Comparison of ENCODE assay signal across 20 cellular contexts in genomic region chr16:21649196-21649595, GRCh38. TPM values are rescaled to one million over a fixed set of nuclear protein-coding genes. Genes with fewer than 3 reads are reported as not detected.
DNase-seq lines count a peak whose midpoint lies in the region; ATAC-seq and TF ChIP-seq lines count a peak whose summit lies in the region.
"Had no signal": no experiment of that assay in that cellular context is flagged by ENCODE, and none has a peak within 500 bp of the region (broad histone marks: within the 10 kb centered on the region; RNA-seq: fewer than 3 reads in every experiment).

No MANE protein-coding gene starts in this region.

- no peak for DNase-seq in activated naive CD4-positive, alpha-beta T cell treated with anti-CD3 and anti-CD28 coated beads, Interleukin-2, amount 10 ng/mL, durations not matched to agents 7 days and 5 days
- no peak for DNase-seq in activated naive CD4-positive, alpha-beta T cell (lab: John Stamatoyannopoulos, UW)
- no peak for DNase-seq in CD8-positive, alpha-beta memory T cell
- DNase-seq in central memory CD8-positive, alpha-beta T cell (ENCODE audit: low spot score in 2 of 2): no peak
- DNase-seq in spleen (no peak), progenitor cell of endocrine pancreas (ENCODE audit: low spot score, unreplicated experiment) (no peak), NCI-H146 (lab: John Stamatoyannopoulos, UW) (no peak), NCI-H2196 treated with DMSO at 0.1 percent for 48 hours (lab: John Stamatoyannopoulos, UW; ENCODE audit: unreplicated experiment) (no peak)
- DNase-seq: BE2C, DMS79, KG1, NCI-H1436, NCI-H2029, NCI-H2171 treated with DMSO at 0.1 percent for 48 hours, NCI-H446 treated with DMSO at 0.1 percent for 48 hours, NCI-H69, Peyer's patch had no signal

- no peak overlapping the region for H3K4me3 Mint-ChIP-seq in activated naive CD4-positive, alpha-beta T cell treated with anti-CD3 and anti-CD28 coated beads, Interleukin-2, amount 10 ng/mL, durations not matched to agents 7 days and 5 days
- H3K4me3 Mint-ChIP-seq in CD8-positive, alpha-beta memory T cell: peak overlapping the region in 1 of 7 donors; percentile 73
- no peak overlapping the region for H3K4me3 Mint-ChIP-seq in central memory CD8-positive, alpha-beta T cell
- no peak overlapping the region for H3K4me3 Mint-ChIP-seq in progenitor cell of endocrine pancreas (ENCODE audit: low read depth)

- H3K27me3 ChIP-seq in CD8-positive, alpha-beta memory T cell (ENCODE audit: insufficient read depth, low read length, poor library complexity, severe bottlenecking): no peaks in the 10 kb centered on the region
- no peaks in the 10 kb centered on the region for H3K27me3 ChIP-seq in spleen (replicated peaks in 1 of 7)
- H3K27me3 ChIP-seq: BE2C, Peyer's patch, SJSA1 had no signal

- peak overlapping the region; percentile 95 for H3K27ac Mint-ChIP-seq in activated naive CD4-positive, alpha-beta T cell treated with anti-CD3 and anti-CD28 coated beads, Interleukin-2, amount 10 ng/mL, durations not matched to agents 7 days and 5 days
- H3K27ac Mint-ChIP-seq in CD8-positive, alpha-beta memory T cell: peak overlapping the region in 5 of 8 donors; percentile 52 to 96 (median 85)
- peak overlapping the region; percentile 22 for H3K27ac Mint-ChIP-seq in central memory CD8-positive, alpha-beta T cell (ENCODE audit: low read depth)
- H3K27ac Mint-ChIP-seq in progenitor cell of endocrine pancreas: no peak overlapping the region

- POLR2A ChIA-PET in CD8-positive, alpha-beta memory T cell (lab: Charles Lee): no interaction called here

- H3K36me3 ChIP-seq in CD8-positive, alpha-beta memory T cell (ENCODE audit: insufficient read depth, low read length): no peaks in the 10 kb centered on the region
- H3K36me3 ChIP-seq in spleen: peaks cover 0 to 52% (median under 1%) of the 10 kb centered on the region in 6 donors
- H3K36me3 ChIP-seq: BE2C, Peyer's patch had no signal

- no peaks in the 10 kb centered on the region for H3K9me3 Mint-ChIP-seq in activated naive CD4-positive, alpha-beta T cell treated with anti-CD3 and anti-CD28 coated beads, Interleukin-2, amount 10 ng/mL, durations not matched to agents 7 days and 5 days
- no peaks in the 10 kb centered on the region for H3K9me3 Mint-ChIP-seq in CD8-positive, alpha-beta memory T cell
- H3K9me3 Mint-ChIP-seq in central memory CD8-positive, alpha-beta T cell: no peaks in the 10 kb centered on the region
- no peaks in the 10 kb centered on the region for H3K9me3 Mint-ChIP-seq in progenitor cell of endocrine pancreas (ENCODE audit: low read depth)

- H3K36me3 Mint-ChIP-seq in activated naive CD4-positive, alpha-beta T cell treated with anti-CD3 and anti-CD28 coated beads, Interleukin-2, amount 10 ng/mL, durations not matched to agents 7 days and 5 days: peaks cover 14% of the 10 kb centered on the region
- H3K36me3 Mint-ChIP-seq in CD8-positive, alpha-beta memory T cell: peaks cover 0 to 13% (median 2%) of the 10 kb centered on the region in 3 donors
- peaks cover 13% of the 10 kb centered on the region for H3K36me3 Mint-ChIP-seq in central memory CD8-positive, alpha-beta T cell (ENCODE audit: insufficient read depth)
- peaks cover 6% of the 10 kb centered on the region for H3K36me3 Mint-ChIP-seq in progenitor cell of endocrine pancreas (ENCODE audit: insufficient read depth)

- no peak overlapping the region for H3K27ac ChIP-seq in CD8-positive, alpha-beta memory T cell (ENCODE audit: low read depth, low read length)
- H3K27ac ChIP-seq in spleen: peak overlapping the region in 7 of 8 donors; percentile 16 to 89 (median 86)
- H3K27ac ChIP-seq: SJSA1 had no signal

- H3K4me3 ChIP-seq in CD8-positive, alpha-beta memory T cell (ENCODE audit: low read length): no peak overlapping the region
- peak overlapping the region in 3 of 8 donors; percentile 36 to 62 (median 45) for H3K4me3 ChIP-seq in spleen
- H3K4me3 ChIP-seq: Peyer's patch, SJSA1 had no signal

- no peaks in the 10 kb centered on the region for H3K9me3 ChIP-seq in CD8-positive, alpha-beta memory T cell (ENCODE audit: low read length)
- no peaks in the 10 kb centered on the region for H3K9me3 ChIP-seq in spleen
- H3K9me3 ChIP-seq: BE2C, Peyer's patch, SJSA1 had no signal

- WGBS in spleen, 5 donors: 95 to 96% (median 96%) methylated on average over 5 of the region's 5 CpGs

- peaks cover 52% of the 10 kb centered on the region for H3K4me1 ChIP-seq in CD8-positive, alpha-beta memory T cell (ENCODE audit: insufficient read depth, low read length)
- peaks cover 31 to 99% (median 93%) of the 10 kb centered on the region in 6 donors for H3K4me1 ChIP-seq in spleen
- H3K4me1 ChIP-seq: BE2C had no signal

- H3K27me3 Mint-ChIP-seq in activated naive CD4-positive, alpha-beta T cell treated with anti-CD3 and anti-CD28 coated beads, Interleukin-2, amount 10 ng/mL, durations not matched to agents 7 days and 5 days: no peaks in the 10 kb centered on the region
- no peaks in the 10 kb centered on the region for H3K27me3 Mint-ChIP-seq in CD8-positive, alpha-beta memory T cell
- no peaks in the 10 kb centered on the region for H3K27me3 Mint-ChIP-seq in central memory CD8-positive, alpha-beta T cell
- H3K27me3 Mint-ChIP-seq in progenitor cell of endocrine pancreas: no peaks in the 10 kb centered on the region

- ATAC-seq in central memory CD8-positive, alpha-beta T cell (replicated peaks; ENCODE audit: extremely low read depth, poor library complexity, severe bottlenecking): no peak

- TF ChIP-seq CTCF in spleen (IDR thresholded peaks at IDR 0.05 in 8 of 11, conservative IDR thresholded peaks at IDR 0.05 in 3 of 11) (no peak), progenitor cell of endocrine pancreas (IDR thresholded peaks at IDR 0.05; ENCODE audit: unreplicated experiment) (no peak)

- CTCF ChIA-PET in activated naive CD4-positive, alpha-beta T cell treated with anti-CD3 and anti-CD28 coated beads, Interleukin-2, amount 10 ng/mL, durations not matched to agents 7 days and 5 days (lab: Charles Lee): interaction anchor here (0.6 to 2.3 kb wide), 2 partner anchors 8 to 62 kb away, joined by 3 to 15 read pairs; no protein-coding TSS in a partner anchor
- CTCF ChIA-PET in CD8-positive, alpha-beta memory T cell (lab: Charles Lee): interaction anchor here (1.0 to 2.8 kb wide), 3 partner anchors 8 to 60 kb away, joined by 4 to 23 read pairs (median 5); no protein-coding TSS in a partner anchor

- TF ChIP-seq POLR2A in spleen (IDR thresholded peaks at IDR 0.05): no peak

- intact Hi-C loops in spleen (cut with DNase I; ENCODE audit: low total_unique reads): no loop called here

- H3K4me1 Mint-ChIP-seq in activated naive CD4-positive, alpha-beta T cell treated with anti-CD3 and anti-CD28 coated beads, Interleukin-2, amount 10 ng/mL, durations not matched to agents 7 days and 5 days: peaks cover 62% of the 10 kb centered on the region
- peaks cover 50 to 71% (median 60%) of the 10 kb centered on the region in 3 donors for H3K4me1 Mint-ChIP-seq in CD8-positive, alpha-beta memory T cell
- H3K4me1 Mint-ChIP-seq in central memory CD8-positive, alpha-beta T cell: peaks cover 44% of the 10 kb centered on the region
- H3K4me1 Mint-ChIP-seq in progenitor cell of endocrine pancreas (ENCODE audit: low read depth): peaks cover 13% of the 10 kb centered on the region

RNA-seq across cellular contexts. Expression of gene IGSF6, which starts 3.2 kb away (rescaled TPM):
- total RNA-seq in CD8-positive, alpha-beta memory T cell: 1 to 10 TPM in 1 of 2 experiments, under 1 TPM in 1; 0.58 to 1.1 TPM
- polyA plus RNA-seq in CD8-positive, alpha-beta memory T cell: 0.32 TPM
- total RNA-seq in spleen (100 to 1,000 TPM in 2 of 7 donors, 10 to 100 TPM in 5; 39.6 to 134 (median 87.7) TPM), progenitor cell of endocrine pancreas (not detected in 2 replicates)
- polyA plus RNA-seq in spleen: 10 to 100 TPM; 15.5 to 53.2 (median 18.1) TPM
- total RNA-seq: H4, M059J, SJSA1 had no signal

RNA-seq across cellular contexts. Expression of gene OTOA, which starts 14.6 kb away (rescaled TPM):
- total RNA-seq in CD8-positive, alpha-beta memory T cell: under 1 TPM; 0.09 TPM
- not detected for polyA plus RNA-seq in CD8-positive, alpha-beta memory T cell
- total RNA-seq in spleen (1 to 10 TPM; 1.1 to 3.1 (median 2.4) TPM), progenitor cell of endocrine pancreas (0.07 and 0.13 TPM in 2 replicates)
- polyA plus RNA-seq in spleen: 1 to 10 TPM in 2 of 3 donors, under 1 TPM in 1; 0.86 to 2.0 (median 1.2) TPM
- total RNA-seq: H4, M059J, Peyer's patch, SJSA1 had no signal

RNA-seq across cellular contexts. Expression of gene METTL9, which starts 49.8 kb away (rescaled TPM):
- 10 to 100 TPM; 73.8 to 74.2 TPM for total RNA-seq in CD8-positive, alpha-beta memory T cell
- 120 TPM for polyA plus RNA-seq in CD8-positive, alpha-beta memory T cell
- 100 to 1,000 TPM in 5 of 7 donors, 10 to 100 TPM in 2; 88.5 to 247 (median 121) TPM for total RNA-seq in spleen
- 10 to 100 TPM; 28.5 to 50.6 (median 45.2) TPM for polyA plus RNA-seq in spleen
- total RNA-seq in progenitor cell of endocrine pancreas: 143 and 158 TPM in 2 replicates

Comparison
In these comparisons a context has a peak if more than half of its experiments do, and no peak if none do; other contexts are left out.
1. RNA of gene IGSF6, which starts 3.2 kb away (total RNA-seq): 39.6 to 134 TPM in spleen; 0.58 to 1.1 TPM in CD8-positive, alpha-beta memory T cell and not detected in progenitor cell of endocrine pancreas; every median in the first group is over 10 times any median in the second.